ENCODE assay signal across 22 cellular contexts in genomic region chr9:82206946-82207345, GRCh38.
"Had no signal": no experiment of that assay in that cellular context is flagged by ENCODE, and none has a peak within 500 bp of the region (broad histone marks: within the 10 kb centered on the region; RNA-seq: fewer than 3 reads in every experiment).

No MANE protein-coding gene starts in this region.

- H3K4me1 Mint-ChIP-seq: nephron progenitor cell; stimulated activated effector memory CD8-positive, alpha-beta T cell treated with anti-CD3 and anti-CD28 coated beads, Interleukin-12 subunit alpha, Interleukin-12 subunit beta, amount 100 ng/mL, for 72 hours had no signal

- H3K27ac Mint-ChIP-seq: naive thymus-derived CD8-positive, alpha-beta T cell; nephron progenitor cell; stimulated activated effector memory CD8-positive, alpha-beta T cell treated with anti-CD3 and anti-CD28 coated beads, Interleukin-12 subunit alpha, Interleukin-12 subunit beta, amount 100 ng/mL, for 72 hours; type B pancreatic cell had no signal

- H3K9me3 ChIP-seq: gastrocnemius medialis, lower lobe of right lung, prostate gland, testis had no signal

- H3K27ac ChIP-seq: epithelial cell of prostate, gastrocnemius medialis, lower lobe of right lung, prostate gland, right atrium auricular region, sigmoid colon, testis, tibial artery had no signal

- H3K36me3 Mint-ChIP-seq: naive thymus-derived CD8-positive, alpha-beta T cell; stimulated activated effector memory CD8-positive, alpha-beta T cell treated with anti-CD3 and anti-CD28 coated beads, Interleukin-12 subunit alpha, Interleukin-12 subunit beta, amount 100 ng/mL, for 72 hours; type B pancreatic cell had no signal

- ATAC-seq: esophagus mucosa; gastrocnemius medialis; left ventricle myocardium superior; lower lobe of right lung; naive thymus-derived CD8-positive, alpha-beta T cell; stimulated activated effector memory CD8-positive, alpha-beta T cell treated with anti-CD3 and anti-CD28 coated beads, Interleukin-12 subunit alpha, Interleukin-12 subunit beta, amount 100 ng/mL, for 72 hours; stimulated activated naive CD8-positive, alpha-beta T cell treated with anti-CD3 and anti-CD28 coated beads, Interleukin-15, Interleukin-2, amounts not matched to agents 100 U/mL and 50 U/mL, for 24 hours had no signal

- DNase-seq: cortex of kidney; gastrocnemius medialis; head of caudate nucleus; left ventricle myocardium superior; lower lobe of right lung; naive thymus-derived CD8-positive, alpha-beta T cell; nephron progenitor cell; nucleus accumbens; sigmoid colon; stimulated activated CD4-positive, alpha-beta T cell treated with anti-CD3 and anti-CD28 coated beads, Interleukin-2, amount 100 ng/mL, for 24 hours; stimulated activated CD4-positive, alpha-beta T cell treated with anti-CD3 and anti-CD28 coated beads, Interleukin-4, amount 100 ng/mL, for 24 hours; stimulated activated naive CD8-positive, alpha-beta T cell treated with anti-CD3 and anti-CD28 coated beads, Interleukin-15, Interleukin-2, amounts not matched to agents 100 U/mL and 50 U/mL, for 24 hours; substantia nigra; testis; tibial artery had no signal

- H3K27me3 Mint-ChIP-seq: type B pancreatic cell had no signal

- H3K36me3 ChIP-seq: gastrocnemius medialis, lower lobe of right lung, prostate gland, right atrium auricular region, sigmoid colon, tibial artery had no signal

- H3K4me1 ChIP-seq: gastrocnemius medialis, lower lobe of right lung, prostate gland, right atrium auricular region, sigmoid colon, testis, tibial artery had no signal

- H3K4me3 ChIP-seq: gastrocnemius medialis, lower lobe of right lung, prostate gland, right atrium auricular region, sigmoid colon, testis, tibial artery had no signal

- FAIRE-seq: keratinocyte had no signal

- H3K27me3 ChIP-seq: gastrocnemius medialis, right atrium auricular region, sigmoid colon, testis, tibial artery had no signal

- H3K4me3 Mint-ChIP-seq: naive thymus-derived CD8-positive, alpha-beta T cell; nephron progenitor cell; stimulated activated effector memory CD8-positive, alpha-beta T cell treated with anti-CD3 and anti-CD28 coated beads, Interleukin-12 subunit alpha, Interleukin-12 subunit beta, amount 100 ng/mL, for 72 hours; type B pancreatic cell had no signal
